In genomic region chr22:45542736-45543135, GRCh38 we compare ENCODE assay signal across 8 cellular contexts. TPM values are rescaled to one million over a fixed set of nuclear protein-coding genes. Genes with fewer than 3 reads are reported as not detected.
DNase-seq lines count a peak whose midpoint lies in the region; ATAC-seq, FAIRE-seq and TF ChIP-seq lines count a peak whose summit lies in the region.
"Not testable (repeated sequence)": the region's sequence is repeated elsewhere in the genome, so short reads cannot be mapped to it uniquely, and the experiment has no call there.
"Had no signal": no experiment of that assay in that cellular context is flagged by ENCODE, and none has a peak within 500 bp of the region (broad histone marks: within the 10 kb centered on the region; RNA-seq: fewer than 3 reads in every experiment).

No MANE protein-coding gene starts in this region.

- peaks cover 91% of the 10 kb centered on the region for H3K36me3 Mint-ChIP-seq in Caco-2 (ENCODE audit: insufficient read depth, unreplicated experiment)

- not testable (repeated sequence) for H3K9ac ChIP-seq in parathyroid adenoma

- ATAC-seq in right cardiac atrium, result not testable (repeated sequence)

- H3K36me3 ChIP-seq in Caco-2 (ENCODE audit: control insufficient read depth, insufficient read depth, low read length); parathyroid adenoma (ENCODE audit: control insufficient read depth, insufficient read depth, low read length): not testable (repeated sequence)

- H3K27me3 Mint-ChIP-seq in Caco-2 (ENCODE audit: insufficient read depth, unreplicated experiment), result not testable (repeated sequence)

- not testable (repeated sequence) for H2AFZ ChIP-seq in parathyroid adenoma

- H3K4me3 Mint-ChIP-seq in Caco-2 (ENCODE audit: unreplicated experiment), result not testable (repeated sequence)

- FAIRE-seq in urothelium cell line (lab: Jason Lieb, UNC), result peak; percentile 86

- not testable (repeated sequence) for H3K4me1 ChIP-seq in Caco-2; right cardiac atrium (ENCODE audit: control insufficient read depth, insufficient read depth, low read length)
- H3K4me1 ChIP-seq in parathyroid adenoma, result peaks cover 37% of the 10 kb centered on the region

- H3K9me3 Mint-ChIP-seq in Caco-2 (ENCODE audit: unreplicated experiment), result not testable (repeated sequence)

- POLR2A ChIA-PET in Caco-2 (lab: Charles Lee), result not testable (repeated sequence)

- not testable (repeated sequence) for TF ChIP-seq CTCF in Caco-2 (IDR thresholded peaks at IDR 0.05; ENCODE audit: insufficient read depth in 1 of 2, low read depth in 1 of 2, low read length in 1 of 2, severe bottlenecking in 1 of 2, unreplicated experiment in 1 of 2); fibroblast of mammary gland (conservative IDR thresholded peaks at IDR 0.05; ENCODE audit: control insufficient read depth, insufficient read depth, low read depth, low read length); parathyroid adenoma (IDR thresholded peaks at IDR 0.05)

- intact Hi-C loops in Caco-2 (cut with micrococcal nuclease; ENCODE audit: unreplicated experiment), result not testable (repeated sequence)
- intact Hi-C loops in right cardiac atrium (cut with DNase I), result loop anchor here in 1 of 4 donors (10.0 kb wide), 1 partner anchor 108 kb away; no protein-coding TSS in a partner anchor

- not testable (repeated sequence) for H3K27me3 ChIP-seq in Caco-2 (replicated peaks; ENCODE audit: control insufficient read depth, insufficient read depth, low read length); right cardiac atrium (ENCODE audit: control insufficient read depth, insufficient read depth); parathyroid adenoma (ENCODE audit: control insufficient read depth, insufficient read depth, low read length)

- WGBS in right cardiac atrium, result 95% methylated on average over 13 of the region's 13 CpGs

- not testable (repeated sequence) for H3K4me3 ChIP-seq in Caco-2 (ENCODE audit: low read depth, low read length); fibroblast of mammary gland (ENCODE audit: control insufficient read depth, low read depth, low read length); right cardiac atrium (ENCODE audit: low read length); parathyroid adenoma (ENCODE audit: low read depth, low read length)

- not testable (repeated sequence) for BruUV-seq in Caco-2 (replicated peaks; lab: Mats Ljungman, UMichigan)

- H3K9me3 ChIP-seq in Caco-2; right cardiac atrium (ENCODE audit: control insufficient read depth, low read length); parathyroid adenoma (ENCODE audit: control insufficient read depth, low read length): not testable (repeated sequence)

- peak overlapping the region; percentile 49 for H3K27ac Mint-ChIP-seq in Caco-2 (ENCODE audit: unreplicated experiment)

- not testable (repeated sequence) for H3K4me1 Mint-ChIP-seq in Caco-2 (ENCODE audit: low read depth, unreplicated experiment)

- not testable (repeated sequence) for H3K4me2 ChIP-seq in parathyroid adenoma (ENCODE audit: low read length)

- not testable (repeated sequence) for H3K79me2 ChIP-seq in parathyroid adenoma

- CTCF ChIA-PET in Caco-2 (lab: Charles Lee), result not testable (repeated sequence)

- DNase-seq in Caco-2; urothelium cell line (ENCODE audit: low spot score): not testable (repeated sequence)
- DNase-seq in amniotic epithelial cell (ENCODE audit: low read depth) (peak; percentile 19), fibroblast of mammary gland (ENCODE audit: low read depth) (peak; percentile 57), right cardiac atrium (peak in 2 of 3 donors; percentile 25 to 39)

- H3K27ac ChIP-seq in right cardiac atrium (ENCODE audit: low read length), result not testable (repeated sequence)
- H3K27ac ChIP-seq in parathyroid adenoma, result peak overlapping the region; percentile 67

RNA-seq across cellular contexts. Expression of gene FBLN1, which starts 40.1 kb away (rescaled TPM):
- 510 and 519 TPM in 2 replicates for total RNA-seq in Caco-2 (2022)
- total RNA-seq in right cardiac atrium, result 100 to 1,000 TPM; 286 to 456 (median 397) TPM
- 228 TPM for polyA plus RNA-seq in right cardiac atrium
- total RNA-seq: CD4-positive, alpha-beta T cell; CD8-positive, alpha-beta memory T cell had no signal
- polyA plus RNA-seq: CD8-positive, alpha-beta memory T cell had no signal
